ENCODE assay signal across 8 cellular contexts in genomic region chr5:10601246-10602030, GRCh38. TPM values are rescaled to one million over a fixed set of nuclear protein-coding genes. Genes with fewer than 3 reads are reported as not detected.
DNase-seq lines count a peak whose midpoint lies in the region; ATAC-seq and TF ChIP-seq lines count a peak whose summit lies in the region.

No MANE protein-coding gene starts in this region.

- intact Hi-C loops in adrenal gland (cut with DNase I): no loop called here
- intact Hi-C loops in Right ventricle myocardium superior (cut with DNase I): no loop called here

- H3K4me3 ChIP-seq in AG10803 (ENCODE audit: low read length) (no peak overlapping the region), adrenal gland (no peak overlapping the region), rectal smooth muscle tissue (ENCODE audit: low read length) (no peak overlapping the region)

- TF ChIP-seq CTCF in AG10803 (conservative IDR thresholded peaks at IDR 0.05; ENCODE audit: low read length) (no peak), adrenal gland (IDR thresholded peaks at IDR 0.05) (no peak)

- H3K36me3 ChIP-seq in adrenal gland (replicated peaks in 1 of 2) (no peaks in the 10 kb centered on the region), rectal smooth muscle tissue (ENCODE audit: control insufficient read depth, insufficient read depth, low read length) (no peaks in the 10 kb centered on the region)

- H3K9ac ChIP-seq in rectal smooth muscle tissue (ENCODE audit: low read length): no peak overlapping the region

- TF ChIP-seq POLR2A in adrenal gland (IDR thresholded peaks at IDR 0.05): no peak

- 20 to 37% (median 30%) methylated on average over 17 to 19 of the region's 19 CpGs for WGBS in adrenal gland, 4 donors

- H3K27me3 ChIP-seq in adrenal gland (no peaks in the 10 kb centered on the region), rectal smooth muscle tissue (ENCODE audit: control insufficient read depth, insufficient read depth, low read length) (no peaks in the 10 kb centered on the region)

- H3K27ac ChIP-seq in adrenal gland (no peak overlapping the region), rectal smooth muscle tissue (ENCODE audit: low read depth, low read length) (peak overlapping the region; percentile 1)

- H3K4me1 ChIP-seq in adrenal gland (replicated peaks in 1 of 2): no peaks in the 10 kb centered on the region
- H3K4me1 ChIP-seq in rectal smooth muscle tissue (ENCODE audit: control insufficient read depth, insufficient read depth, low read length): no peaks in the 10 kb centered on the region

- no peaks in the 10 kb centered on the region for H3K9me3 ChIP-seq in adrenal gland (replicated peaks in 1 of 3)

- DNase-seq in AG10803 (ENCODE audit: low read depth) (peak; percentile 83), NCI-H2107 treated with DMSO at 0.1 percent for 48 hours (lab: John Stamatoyannopoulos, UW; ENCODE audit: unreplicated experiment) (peak; percentile 99), adrenal gland (peak; percentile 37 to 76 (median 54)), Right ventricle myocardium superior (peak; percentile 94), MV-4-11 (lab: John Stamatoyannopoulos, UW) (no peak)

- ATAC-seq in GM18873 (IDR thresholded peaks at IDR 0.05; ENCODE audit: low FRiP score, unreplicated experiment) (peak; percentile 32), HG03060 (IDR thresholded peaks at IDR 0.05; ENCODE audit: low read depth, unreplicated experiment) (peak; percentile 21), Right ventricle myocardium superior (ENCODE audit: poor library complexity) (peak; percentile 90)

RNA-seq across cellular contexts. Expression of gene ANKRD33B, which starts 37.6 kb away (rescaled TPM):
- total RNA-seq in adrenal gland: under 1 TPM; 0.14 to 0.69 (median 0.25) TPM
- under 1 TPM; 0.16 to 0.30 (median 0.22) TPM for polyA plus RNA-seq in adrenal gland
- total RNA-seq in Right ventricle myocardium superior: 2.9 TPM

Comparison
In these comparisons a context has a peak if more than half of its experiments do, and no peak if none do; other contexts are left out.
1. ATAC-seq: peak in every context shown above with its lines; median percentile 90 in Right ventricle myocardium superior; 32 in GM18873; 21 in HG03060.